ENCODE assay signal across 2 cellular contexts in the genomic region with DNA sequence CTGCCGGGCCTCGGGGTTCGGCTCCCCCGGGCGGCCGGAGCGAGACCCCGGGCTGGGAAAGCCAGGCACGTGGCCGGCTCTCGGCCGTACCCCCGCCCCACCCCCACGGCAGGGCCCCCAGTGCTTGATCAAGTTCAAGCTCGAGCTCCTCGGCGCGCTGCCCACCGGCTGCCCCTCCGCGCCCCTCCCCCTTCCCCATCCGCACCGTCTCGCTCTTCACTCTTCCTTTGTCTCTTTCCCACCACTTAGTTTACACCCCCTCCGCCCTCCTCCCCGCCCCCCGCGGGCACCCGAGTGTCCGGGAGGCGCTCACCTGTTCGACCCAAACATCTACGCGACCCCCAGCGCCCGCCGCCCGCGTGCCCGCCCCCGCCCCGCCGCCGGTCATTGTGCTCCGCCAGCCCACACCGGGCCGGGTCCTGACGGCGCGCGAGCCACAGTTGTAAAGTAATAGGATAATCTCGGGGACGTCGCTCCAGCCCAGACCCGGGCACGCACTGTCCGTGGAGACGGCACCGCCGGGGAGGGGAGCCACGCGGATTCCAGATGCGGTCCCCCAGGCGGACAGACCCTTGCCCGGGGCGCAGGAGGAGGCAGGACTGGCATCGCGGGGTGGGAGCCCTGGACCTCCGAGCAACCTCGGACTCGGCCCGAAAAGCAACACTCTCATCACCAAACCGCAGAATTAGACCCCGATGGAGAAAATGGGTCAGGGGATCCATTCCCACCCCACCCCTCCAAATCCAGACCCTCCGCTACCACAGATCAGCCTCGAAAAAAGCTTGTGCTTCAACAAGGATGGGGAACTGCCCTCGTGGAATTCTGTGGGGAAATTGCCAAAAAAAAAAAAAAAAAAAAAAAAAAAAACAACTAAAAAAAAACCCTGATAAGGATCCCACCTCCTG.
TF ChIP-seq lines count a peak whose summit lies in the region.

No MANE protein-coding gene starts in this region.

TF ChIP-seq in HEK293, 187 proteins besides CTCF, POLR2A, EP300 and RAD21 (continued from another document):
- TF ChIP-seq, protein P1, sequence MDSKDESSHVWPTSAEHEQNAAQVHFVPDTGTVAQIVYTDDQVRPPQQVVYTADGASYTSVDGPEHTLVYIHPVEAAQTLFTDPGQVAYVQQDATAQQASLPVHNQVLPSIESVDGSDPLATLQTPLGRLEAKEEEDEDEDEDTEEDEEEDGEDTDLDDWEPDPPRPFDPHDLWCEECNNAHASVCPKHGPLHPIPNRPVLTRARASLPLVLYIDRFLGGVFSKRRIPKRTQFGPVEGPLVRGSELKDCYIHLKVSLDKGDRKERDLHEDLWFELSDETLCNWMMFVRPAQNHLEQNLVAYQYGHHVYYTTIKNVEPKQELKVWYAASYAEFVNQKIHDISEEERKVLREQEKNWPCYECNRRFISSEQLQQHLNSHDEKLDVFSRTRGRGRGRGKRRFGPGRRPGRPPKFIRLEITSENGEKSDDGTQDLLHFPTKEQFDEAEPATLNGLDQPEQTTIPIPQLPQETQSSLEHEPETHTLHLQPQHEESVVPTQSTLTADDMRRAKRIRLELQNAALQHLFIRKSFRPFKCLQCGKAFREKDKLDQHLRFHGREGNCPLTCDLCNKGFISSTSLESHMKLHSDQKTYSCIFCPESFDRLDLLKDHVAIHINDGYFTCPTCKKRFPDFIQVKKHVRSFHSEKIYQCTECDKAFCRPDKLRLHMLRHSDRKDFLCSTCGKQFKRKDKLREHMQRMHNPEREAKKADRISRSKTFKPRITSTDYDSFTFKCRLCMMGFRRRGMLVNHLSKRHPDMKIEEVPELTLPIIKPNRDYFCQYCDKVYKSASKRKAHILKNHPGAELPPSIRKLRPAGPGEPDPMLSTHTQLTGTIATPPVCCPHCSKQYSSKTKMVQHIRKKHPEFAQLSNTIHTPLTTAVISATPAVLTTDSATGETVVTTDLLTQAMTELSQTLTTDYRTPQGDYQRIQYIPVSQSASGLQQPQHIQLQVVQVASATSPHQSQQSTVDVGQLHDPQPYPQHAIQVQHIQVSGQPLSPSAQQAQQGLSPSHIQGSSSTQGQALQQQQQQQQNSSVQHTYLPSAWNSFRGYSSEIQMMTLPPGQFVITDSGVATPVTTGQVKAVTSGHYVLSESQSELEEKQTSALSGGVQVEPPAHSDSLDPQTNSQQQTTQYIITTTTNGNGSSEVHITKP (tag by site-specific recombination; IDR thresholded peaks at IDR 0.05): peak; percentile 26; the same call in 1 of the 2 replicates
- TF ChIP-seq ZBTB17 (tag by site-specific recombination; IDR thresholded peaks at IDR 0.05): 0 out of 2 replicates have a peak, but pooled peaks have one; percentile 1
- TF ChIP-seq, protein P2, sequence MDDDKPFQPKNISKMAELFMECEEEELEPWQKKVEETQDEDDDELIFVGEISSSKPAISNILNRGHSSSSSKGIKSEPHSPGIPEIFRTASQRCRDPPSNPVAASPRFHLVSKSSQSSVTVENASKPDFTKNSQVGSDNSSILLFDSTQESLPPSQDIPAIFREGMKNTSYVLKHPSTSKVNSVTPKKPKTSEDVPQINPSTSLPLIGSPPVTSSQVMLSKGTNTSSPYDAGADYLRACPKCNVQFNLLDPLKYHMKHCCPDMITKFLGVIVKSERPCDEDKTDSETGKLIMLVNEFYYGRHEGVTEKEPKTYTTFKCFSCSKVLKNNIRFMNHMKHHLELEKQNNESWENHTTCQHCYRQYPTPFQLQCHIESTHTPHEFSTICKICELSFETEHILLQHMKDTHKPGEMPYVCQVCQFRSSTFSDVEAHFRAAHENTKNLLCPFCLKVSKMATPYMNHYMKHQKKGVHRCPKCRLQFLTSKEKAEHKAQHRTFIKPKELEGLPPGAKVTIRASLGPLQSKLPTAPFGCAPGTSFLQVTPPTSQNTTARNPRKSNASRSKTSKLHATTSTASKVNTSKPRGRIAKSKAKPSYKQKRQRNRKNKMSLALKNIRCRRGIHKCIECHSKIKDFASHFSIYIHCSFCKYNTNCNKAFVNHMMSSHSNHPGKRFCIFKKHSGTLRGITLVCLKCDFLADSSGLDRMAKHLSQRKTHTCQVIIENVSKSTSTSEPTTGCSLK (tag by site-specific recombination; IDR thresholded peaks at IDR 0.05): no peak

TF ChIP-seq in HepG2, 621 proteins besides CTCF, POLR2A, EP300 and RAD21 (continued from another document and continues in another):
- TF ChIP-seq, protein P3, sequence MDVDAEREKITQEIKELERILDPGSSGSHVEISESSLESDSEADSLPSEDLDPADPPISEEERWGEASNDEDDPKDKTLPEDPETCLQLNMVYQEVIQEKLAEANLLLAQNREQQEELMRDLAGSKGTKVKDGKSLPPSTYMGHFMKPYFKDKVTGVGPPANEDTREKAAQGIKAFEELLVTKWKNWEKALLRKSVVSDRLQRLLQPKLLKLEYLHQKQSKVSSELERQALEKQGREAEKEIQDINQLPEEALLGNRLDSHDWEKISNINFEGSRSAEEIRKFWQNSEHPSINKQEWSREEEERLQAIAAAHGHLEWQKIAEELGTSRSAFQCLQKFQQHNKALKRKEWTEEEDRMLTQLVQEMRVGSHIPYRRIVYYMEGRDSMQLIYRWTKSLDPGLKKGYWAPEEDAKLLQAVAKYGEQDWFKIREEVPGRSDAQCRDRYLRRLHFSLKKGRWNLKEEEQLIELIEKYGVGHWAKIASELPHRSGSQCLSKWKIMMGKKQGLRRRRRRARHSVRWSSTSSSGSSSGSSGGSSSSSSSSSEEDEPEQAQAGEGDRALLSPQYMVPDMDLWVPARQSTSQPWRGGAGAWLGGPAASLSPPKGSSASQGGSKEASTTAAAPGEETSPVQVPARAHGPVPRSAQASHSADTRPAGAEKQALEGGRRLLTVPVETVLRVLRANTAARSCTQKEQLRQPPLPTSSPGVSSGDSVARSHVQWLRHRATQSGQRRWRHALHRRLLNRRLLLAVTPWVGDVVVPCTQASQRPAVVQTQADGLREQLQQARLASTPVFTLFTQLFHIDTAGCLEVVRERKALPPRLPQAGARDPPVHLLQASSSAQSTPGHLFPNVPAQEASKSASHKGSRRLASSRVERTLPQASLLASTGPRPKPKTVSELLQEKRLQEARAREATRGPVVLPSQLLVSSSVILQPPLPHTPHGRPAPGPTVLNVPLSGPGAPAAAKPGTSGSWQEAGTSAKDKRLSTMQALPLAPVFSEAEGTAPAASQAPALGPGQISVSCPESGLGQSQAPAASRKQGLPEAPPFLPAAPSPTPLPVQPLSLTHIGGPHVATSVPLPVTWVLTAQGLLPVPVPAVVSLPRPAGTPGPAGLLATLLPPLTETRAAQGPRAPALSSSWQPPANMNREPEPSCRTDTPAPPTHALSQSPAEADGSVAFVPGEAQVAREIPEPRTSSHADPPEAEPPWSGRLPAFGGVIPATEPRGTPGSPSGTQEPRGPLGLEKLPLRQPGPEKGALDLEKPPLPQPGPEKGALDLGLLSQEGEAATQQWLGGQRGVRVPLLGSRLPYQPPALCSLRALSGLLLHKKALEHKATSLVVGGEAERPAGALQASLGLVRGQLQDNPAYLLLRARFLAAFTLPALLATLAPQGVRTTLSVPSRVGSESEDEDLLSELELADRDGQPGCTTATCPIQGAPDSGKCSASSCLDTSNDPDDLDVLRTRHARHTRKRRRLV (CRISPR knock-in tag; IDR thresholded peaks at IDR 0.05): no peak
- TF ChIP-seq ZNF367 (CRISPR knock-in tag; IDR thresholded peaks at IDR 0.05; ENCODE audit: borderline replicate concordance): no peak; the same call in 1 of the 2 replicates
- TF ChIP-seq HOXA5 (CRISPR knock-in tag; IDR thresholded peaks at IDR 0.05): peak; percentile 44; the same call in 1 of the 2 replicates
- TF ChIP-seq, protein P4, sequence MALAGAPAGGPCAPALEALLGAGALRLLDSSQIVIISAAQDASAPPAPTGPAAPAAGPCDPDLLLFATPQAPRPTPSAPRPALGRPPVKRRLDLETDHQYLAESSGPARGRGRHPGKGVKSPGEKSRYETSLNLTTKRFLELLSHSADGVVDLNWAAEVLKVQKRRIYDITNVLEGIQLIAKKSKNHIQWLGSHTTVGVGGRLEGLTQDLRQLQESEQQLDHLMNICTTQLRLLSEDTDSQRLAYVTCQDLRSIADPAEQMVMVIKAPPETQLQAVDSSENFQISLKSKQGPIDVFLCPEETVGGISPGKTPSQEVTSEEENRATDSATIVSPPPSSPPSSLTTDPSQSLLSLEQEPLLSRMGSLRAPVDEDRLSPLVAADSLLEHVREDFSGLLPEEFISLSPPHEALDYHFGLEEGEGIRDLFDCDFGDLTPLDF (CRISPR knock-in tag; IDR thresholded peaks at IDR 0.05): no peak
- TF ChIP-seq ZSCAN9 (CRISPR knock-in tag; IDR thresholded peaks at IDR 0.05; ENCODE audit: borderline replicate concordance): 0 out of 2 replicates have a peak, but pooled peaks have one; percentile 47
- TF ChIP-seq, protein P5, sequence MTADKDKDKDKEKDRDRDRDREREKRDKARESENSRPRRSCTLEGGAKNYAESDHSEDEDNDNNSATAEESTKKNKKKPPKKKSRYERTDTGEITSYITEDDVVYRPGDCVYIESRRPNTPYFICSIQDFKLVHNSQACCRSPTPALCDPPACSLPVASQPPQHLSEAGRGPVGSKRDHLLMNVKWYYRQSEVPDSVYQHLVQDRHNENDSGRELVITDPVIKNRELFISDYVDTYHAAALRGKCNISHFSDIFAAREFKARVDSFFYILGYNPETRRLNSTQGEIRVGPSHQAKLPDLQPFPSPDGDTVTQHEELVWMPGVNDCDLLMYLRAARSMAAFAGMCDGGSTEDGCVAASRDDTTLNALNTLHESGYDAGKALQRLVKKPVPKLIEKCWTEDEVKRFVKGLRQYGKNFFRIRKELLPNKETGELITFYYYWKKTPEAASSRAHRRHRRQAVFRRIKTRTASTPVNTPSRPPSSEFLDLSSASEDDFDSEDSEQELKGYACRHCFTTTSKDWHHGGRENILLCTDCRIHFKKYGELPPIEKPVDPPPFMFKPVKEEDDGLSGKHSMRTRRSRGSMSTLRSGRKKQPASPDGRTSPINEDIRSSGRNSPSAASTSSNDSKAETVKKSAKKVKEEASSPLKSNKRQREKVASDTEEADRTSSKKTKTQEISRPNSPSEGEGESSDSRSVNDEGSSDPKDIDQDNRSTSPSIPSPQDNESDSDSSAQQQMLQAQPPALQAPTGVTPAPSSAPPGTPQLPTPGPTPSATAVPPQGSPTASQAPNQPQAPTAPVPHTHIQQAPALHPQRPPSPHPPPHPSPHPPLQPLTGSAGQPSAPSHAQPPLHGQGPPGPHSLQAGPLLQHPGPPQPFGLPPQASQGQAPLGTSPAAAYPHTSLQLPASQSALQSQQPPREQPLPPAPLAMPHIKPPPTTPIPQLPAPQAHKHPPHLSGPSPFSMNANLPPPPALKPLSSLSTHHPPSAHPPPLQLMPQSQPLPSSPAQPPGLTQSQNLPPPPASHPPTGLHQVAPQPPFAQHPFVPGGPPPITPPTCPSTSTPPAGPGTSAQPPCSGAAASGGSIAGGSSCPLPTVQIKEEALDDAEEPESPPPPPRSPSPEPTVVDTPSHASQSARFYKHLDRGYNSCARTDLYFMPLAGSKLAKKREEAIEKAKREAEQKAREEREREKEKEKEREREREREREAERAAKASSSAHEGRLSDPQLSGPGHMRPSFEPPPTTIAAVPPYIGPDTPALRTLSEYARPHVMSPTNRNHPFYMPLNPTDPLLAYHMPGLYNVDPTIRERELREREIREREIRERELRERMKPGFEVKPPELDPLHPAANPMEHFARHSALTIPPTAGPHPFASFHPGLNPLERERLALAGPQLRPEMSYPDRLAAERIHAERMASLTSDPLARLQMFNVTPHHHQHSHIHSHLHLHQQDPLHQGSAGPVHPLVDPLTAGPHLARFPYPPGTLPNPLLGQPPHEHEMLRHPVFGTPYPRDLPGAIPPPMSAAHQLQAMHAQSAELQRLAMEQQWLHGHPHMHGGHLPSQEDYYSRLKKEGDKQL (CRISPR knock-in tag; IDR thresholded peaks at IDR 0.05; ENCODE audit: low read depth): no peak
- TF ChIP-seq ZNF772 (CRISPR knock-in tag; IDR thresholded peaks at IDR 0.05): no peak
- TF ChIP-seq ZNF773 (CRISPR knock-in tag; IDR thresholded peaks at IDR 0.05; ENCODE audit: borderline replicate concordance): no peak
- 0 out of 2 replicates have a peak, but pooled peaks have one; percentile 4 for TF ChIP-seq NCOR1 (IDR thresholded peaks at IDR 0.05; ENCODE audit: borderline replicate concordance, low read length)
- TF ChIP-seq, protein P6, sequence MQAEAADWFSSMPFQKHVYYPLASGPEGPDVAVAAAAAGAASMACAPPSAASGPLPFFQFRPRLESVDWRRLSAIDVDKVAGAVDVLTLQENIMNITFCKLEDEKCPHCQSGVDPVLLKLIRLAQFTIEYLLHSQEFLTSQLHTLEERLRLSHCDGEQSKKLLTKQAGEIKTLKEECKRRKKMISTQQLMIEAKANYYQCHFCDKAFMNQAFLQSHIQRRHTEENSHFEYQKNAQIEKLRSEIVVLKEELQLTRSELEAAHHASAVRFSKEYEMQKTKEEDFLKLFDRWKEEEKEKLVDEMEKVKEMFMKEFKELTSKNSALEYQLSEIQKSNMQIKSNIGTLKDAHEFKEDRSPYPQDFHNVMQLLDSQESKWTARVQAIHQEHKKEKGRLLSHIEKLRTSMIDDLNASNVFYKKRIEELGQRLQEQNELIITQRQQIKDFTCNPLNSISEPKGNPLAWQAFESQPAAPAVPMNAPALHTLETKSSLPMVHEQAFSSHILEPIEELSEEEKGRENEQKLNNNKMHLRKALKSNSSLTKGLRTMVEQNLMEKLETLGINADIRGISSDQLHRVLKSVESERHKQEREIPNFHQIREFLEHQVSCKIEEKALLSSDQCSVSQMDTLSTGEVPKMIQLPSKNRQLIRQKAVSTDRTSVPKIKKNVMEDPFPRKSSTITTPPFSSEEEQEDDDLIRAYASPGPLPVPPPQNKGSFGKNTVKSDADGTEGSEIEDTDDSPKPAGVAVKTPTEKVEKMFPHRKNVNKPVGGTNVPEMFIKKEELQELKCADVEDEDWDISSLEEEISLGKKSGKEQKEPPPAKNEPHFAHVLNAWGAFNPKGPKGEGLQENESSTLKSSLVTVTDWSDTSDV (CRISPR knock-in tag; IDR thresholded peaks at IDR 0.05): no peak
- no peak for TF ChIP-seq NCOA5 (CRISPR knock-in tag; IDR thresholded peaks at IDR 0.05)
- no peak for TF ChIP-seq SP4 (CRISPR knock-in tag; IDR thresholded peaks at IDR 0.05)
- TF ChIP-seq, protein P7, sequence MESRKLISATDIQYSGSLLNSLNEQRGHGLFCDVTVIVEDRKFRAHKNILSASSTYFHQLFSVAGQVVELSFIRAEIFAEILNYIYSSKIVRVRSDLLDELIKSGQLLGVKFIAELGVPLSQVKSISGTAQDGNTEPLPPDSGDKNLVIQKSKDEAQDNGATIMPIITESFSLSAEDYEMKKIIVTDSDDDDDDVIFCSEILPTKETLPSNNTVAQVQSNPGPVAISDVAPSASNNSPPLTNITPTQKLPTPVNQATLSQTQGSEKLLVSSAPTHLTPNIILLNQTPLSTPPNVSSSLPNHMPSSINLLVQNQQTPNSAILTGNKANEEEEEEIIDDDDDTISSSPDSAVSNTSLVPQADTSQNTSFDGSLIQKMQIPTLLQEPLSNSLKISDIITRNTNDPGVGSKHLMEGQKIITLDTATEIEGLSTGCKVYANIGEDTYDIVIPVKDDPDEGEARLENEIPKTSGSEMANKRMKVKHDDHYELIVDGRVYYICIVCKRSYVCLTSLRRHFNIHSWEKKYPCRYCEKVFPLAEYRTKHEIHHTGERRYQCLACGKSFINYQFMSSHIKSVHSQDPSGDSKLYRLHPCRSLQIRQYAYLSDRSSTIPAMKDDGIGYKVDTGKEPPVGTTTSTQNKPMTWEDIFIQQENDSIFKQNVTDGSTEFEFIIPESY (CRISPR knock-in tag; IDR thresholded peaks at IDR 0.05): no peak
- TF ChIP-seq NR1H2 (CRISPR knock-in tag; IDR thresholded peaks at IDR 0.05; ENCODE audit: borderline replicate concordance, low read depth): no peak
- TF ChIP-seq CCAR2 (optimal IDR thresholded peaks at IDR 0.05; ENCODE audit: low read depth, low read length): no peak
- no peak for TF ChIP-seq SMAD9 (CRISPR knock-in tag; IDR thresholded peaks at IDR 0.05)
- TF ChIP-seq SAFB2 (CRISPR knock-in tag; IDR thresholded peaks at IDR 0.05; ENCODE audit: borderline replicate concordance, low read depth): peak; percentile 10
- no peak for TF ChIP-seq TCF7 (IDR thresholded peaks at IDR 0.05; ENCODE audit: low read depth)
